11 cellular contexts compared by ENCODE assay signal in the genomic region with DNA sequence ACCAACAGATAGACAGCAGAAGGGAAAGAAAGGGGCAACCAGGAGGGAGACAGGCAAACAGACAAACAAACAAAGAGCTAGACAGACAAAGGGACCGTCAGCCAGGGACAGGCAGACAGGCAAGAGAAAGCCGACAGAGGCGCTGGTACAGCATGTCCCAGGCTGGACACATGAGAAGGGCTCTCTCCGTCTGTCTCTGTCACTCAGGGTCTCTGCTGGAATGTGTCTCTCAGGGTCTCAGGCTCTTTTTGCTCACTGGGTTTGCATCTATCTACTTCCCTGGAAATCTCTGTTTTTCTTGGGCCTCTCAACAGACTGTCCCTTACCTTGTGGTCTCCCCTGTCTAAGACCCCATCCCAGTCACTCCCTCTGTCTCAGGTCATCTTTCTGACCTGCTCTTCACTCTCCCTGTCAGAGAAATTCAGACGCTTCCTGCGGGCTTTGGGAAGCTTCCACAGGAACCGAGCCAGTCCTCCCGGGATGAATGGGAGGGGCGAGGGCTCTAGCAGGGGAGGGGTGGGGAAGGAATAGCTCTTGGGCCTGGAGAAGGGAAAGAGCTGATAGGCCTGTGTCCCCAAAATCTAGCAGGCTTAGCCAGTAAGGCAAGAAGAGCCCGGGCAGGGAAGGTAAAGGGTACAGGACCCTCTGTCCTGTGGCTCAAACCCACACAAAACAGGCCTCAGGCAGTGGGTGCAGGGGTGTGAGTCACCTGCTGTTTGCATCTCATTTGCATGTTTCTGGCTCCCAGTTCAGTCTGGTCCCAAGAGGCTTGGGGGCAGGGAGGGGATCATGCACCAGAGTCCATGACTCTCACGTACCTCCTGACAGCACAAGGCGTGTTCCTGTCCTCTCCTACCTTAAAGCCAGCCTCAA. TPM values are rescaled to one million over a fixed set of nuclear protein-coding genes. Genes with fewer than 3 reads are reported as not detected.
DNase-seq lines count a peak whose midpoint lies in the region; ATAC-seq, FAIRE-seq and TF ChIP-seq lines count a peak whose summit lies in the region.
"Had no signal": no experiment of that assay in that cellular context is flagged by ENCODE, and none has a peak within 500 bp of the region (broad histone marks: within the 10 kb centered on the region; RNA-seq: fewer than 3 reads in every experiment).

No MANE protein-coding gene starts in this region.

- H3K4me2 ChIP-seq in hepatocyte, result no peak overlapping the region

- no peak for TF ChIP-seq POLR2A in esophagus squamous epithelium (IDR thresholded peaks at IDR 0.05)

- H4K20me1 ChIP-seq in hepatocyte (ENCODE audit: insufficient read depth, poor library complexity, severe bottlenecking), result no peaks in the 10 kb centered on the region

- no peaks in the 10 kb centered on the region for H3K9me2 ChIP-seq in hepatocyte (replicated peaks; ENCODE audit: insufficient read depth)

- H3K4me3 ChIP-seq in WERI-Rb-1 (ENCODE audit: low read depth, low read length) (no peak overlapping the region), hepatocyte (no peak overlapping the region), esophagus squamous epithelium (no peak overlapping the region)
- H3K4me3 ChIP-seq: prostate gland had no signal

- no peak overlapping the region for H2AFZ ChIP-seq in hepatocyte

- ATAC-seq in HG03196 (IDR thresholded peaks at IDR 0.05; ENCODE audit: unreplicated experiment), result peak; percentile 55

- no peak for FAIRE-seq in urothelium cell line (lab: Jason Lieb, UNC)

- WGBS in hepatocyte (ENCODE audit: low lambda C conversion rate, missing lambda C conversion rate), result 47% methylated on average over 12 of the region's 12 CpGs
- WGBS in esophagus squamous epithelium, 2 donors, result 55 to 67% methylated on average over 7 to 8 of the region's 12 CpGs

- peak; percentile 62 for DNase-seq in EH (ENCODE audit: low read depth)
- no peak for DNase-seq in WERI-Rb-1
- DNase-seq in DMS114 treated with DMSO at 0.1 percent for 48 hours (lab: John Stamatoyannopoulos, UW; ENCODE audit: unreplicated experiment), result no peak
- DNase-seq in hepatocyte (ENCODE audit: low spot score), result no peak
- no peak for DNase-seq in esophagus squamous epithelium (lab: John Stamatoyannopoulos, UW)
- DNase-seq in urothelium cell line (ENCODE audit: low spot score), result no peak
- DNase-seq: amniotic stem cell, COR-L47 had no signal

- no peak for TF ChIP-seq CTCF in WERI-Rb-1 (IDR thresholded peaks at IDR 0.05; ENCODE audit: low read depth, low read length)
- no peak for TF ChIP-seq CTCF in nephron (IDR thresholded peaks at IDR 0.05; ENCODE audit: unreplicated experiment in 3 of 3)
- TF ChIP-seq CTCF in hepatocyte (IDR thresholded peaks at IDR 0.05; ENCODE audit: poor library complexity), result no peak
- TF ChIP-seq CTCF in esophagus squamous epithelium (IDR thresholded peaks at IDR 0.05), result no peak

- no peaks in the 10 kb centered on the region for H3K79me2 ChIP-seq in hepatocyte

- H3K36me3 ChIP-seq in WERI-Rb-1 (no peaks in the 10 kb centered on the region), hepatocyte (replicated peaks; ENCODE audit: insufficient read depth, low read depth) (no peaks in the 10 kb centered on the region), esophagus squamous epithelium (no peaks in the 10 kb centered on the region)
- H3K36me3 ChIP-seq: prostate gland had no signal

- H3K27ac ChIP-seq in WERI-Rb-1, result peak overlapping the region; percentile 20; the same call in 1 of the 2 replicates
- no peak overlapping the region for H3K27ac ChIP-seq in hepatocyte
- no peak overlapping the region for H3K27ac ChIP-seq in esophagus squamous epithelium
- H3K27ac ChIP-seq: prostate gland had no signal

- intact Hi-C loops in esophagus squamous epithelium (cut with DNase I), result no loop called here

- H3K4me1 ChIP-seq in hepatocyte (ENCODE audit: insufficient read depth) (peaks cover 21% of the 10 kb centered on the region), esophagus squamous epithelium (peaks cover 0 to 25% (median 19%) of the 10 kb centered on the region in 3 donors)
- H3K4me1 ChIP-seq: prostate gland had no signal

- H3K27me3 Mint-ChIP-seq in nephron (ENCODE audit: low read depth), result peaks cover 22% of the 10 kb centered on the region

- peaks cover 68% of the 10 kb centered on the region for H3K4me1 Mint-ChIP-seq in nephron

- peak overlapping the region; percentile 53 to 70 (median 70) for H3K4me3 Mint-ChIP-seq in nephron

- no peaks in the 10 kb centered on the region for H3K9me3 ChIP-seq in WERI-Rb-1 (ENCODE audit: severe bottlenecking)
- no peaks in the 10 kb centered on the region for H3K9me3 ChIP-seq in hepatocyte (ENCODE audit: low read depth)
- H3K9me3 ChIP-seq in esophagus squamous epithelium, result no peaks in the 10 kb centered on the region
- H3K9me3 ChIP-seq: prostate gland had no signal

- peaks cover 4% of the 10 kb centered on the region for H3K36me3 Mint-ChIP-seq in nephron (ENCODE audit: low read depth)

- peak overlapping the region; percentile 93 to 97 (median 97) for H3K27ac Mint-ChIP-seq in nephron

- H3K27me3 ChIP-seq in WERI-Rb-1 (ENCODE audit: insufficient read depth, low read depth, severe bottlenecking), result no peaks in the 10 kb centered on the region
- peaks cover 7% of the 10 kb centered on the region for H3K27me3 ChIP-seq in hepatocyte
- H3K27me3 ChIP-seq in esophagus squamous epithelium, result peaks cover 0 to 100% (median 0%) of the 10 kb centered on the region in 4 donors

- H3K9me3 Mint-ChIP-seq in nephron, result no peaks in the 10 kb centered on the region

RNA-seq across cellular contexts. Expression of a gene that starts 8.5 kb away (rescaled TPM):
- total RNA-seq in hepatocyte (54.3 and 59.1 TPM in 2 replicates), esophagus squamous epithelium (10 to 100 TPM; 30.5 to 44.1 (median 38.7) TPM)
- polyA plus RNA-seq in hepatocyte, result 70.3 and 77.9 TPM in 2 replicates
